In the genomic region with DNA sequence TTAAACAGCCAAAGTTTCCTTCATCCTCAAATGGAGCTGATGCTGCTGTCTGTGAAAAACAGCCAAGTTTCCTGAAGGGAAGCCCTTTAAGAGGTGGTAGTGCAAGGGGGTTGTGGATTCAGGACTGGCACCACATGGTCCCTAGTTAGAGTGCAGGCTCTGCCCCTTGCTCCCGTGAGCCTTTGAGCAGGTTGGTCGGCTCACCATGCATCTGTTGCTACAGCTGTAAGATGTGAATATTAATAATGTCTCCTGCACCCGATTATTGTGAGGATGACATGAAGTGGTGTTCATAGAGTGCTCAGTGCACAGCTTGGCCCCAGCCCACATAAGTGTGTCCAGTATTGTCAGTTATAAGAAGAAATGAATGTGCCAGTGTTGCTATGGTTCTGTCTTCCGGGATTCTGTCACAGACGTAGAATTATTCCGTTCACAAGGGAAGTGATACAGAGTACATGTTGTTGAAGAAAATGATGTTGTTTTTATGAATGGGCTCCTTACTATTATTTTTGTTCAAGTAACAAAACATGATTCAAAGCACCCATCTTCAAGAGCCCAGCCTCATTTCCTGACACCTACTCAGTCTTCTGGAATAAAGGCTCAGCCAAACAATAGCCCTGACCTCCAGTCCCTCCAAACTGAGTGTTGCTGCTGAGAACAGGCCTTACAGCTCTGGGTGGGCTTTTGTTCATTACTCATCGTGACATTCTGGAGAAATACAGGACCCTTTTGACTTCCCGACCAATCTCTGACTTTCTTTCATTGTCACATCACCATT, we compare ENCODE assay signal across 14 cellular contexts. TPM values are rescaled to one million over a fixed set of nuclear protein-coding genes. Genes with fewer than 3 reads are reported as not detected.
A peak's percentile ranks its signal among the peaks of the same experiment; 100 is the strongest.
DNase-seq lines count a peak whose midpoint lies in the region; ATAC-seq, FAIRE-seq and TF ChIP-seq lines count a peak whose summit lies in the region.
"Had no signal": no experiment of that assay in that cellular context is flagged by ENCODE, and none has a peak within 500 bp of the region (broad histone marks: within the 10 kb centered on the region; RNA-seq: fewer than 3 reads in every experiment).

No MANE protein-coding gene starts in this region.

- H3K36me3 ChIP-seq in astrocyte (ENCODE audit: insufficient read depth, low read length), result no peaks in the 10 kb centered on the region
- no peaks in the 10 kb centered on the region for H3K36me3 ChIP-seq in muscle layer of duodenum (ENCODE audit: control insufficient read depth in 1 of 2, insufficient read depth in 2 of 2, low read length in 2 of 2)
- no peaks in the 10 kb centered on the region for H3K36me3 ChIP-seq in thyroid gland

- H3K4me1 Mint-ChIP-seq in astrocyte (ENCODE audit: low read depth, unreplicated experiment), result peaks cover 22% of the 10 kb centered on the region

- no peak for ATAC-seq in HG03196 (IDR thresholded peaks at IDR 0.05; ENCODE audit: unreplicated experiment)
- ATAC-seq in GM21786 (IDR thresholded peaks at IDR 0.05; ENCODE audit: unreplicated experiment), result no peak
- ATAC-seq: left colon, WTC11 had no signal

- peak overlapping the region; percentile 38 for H3K4me2 ChIP-seq in astrocyte (ENCODE audit: low read length)

- intact Hi-C loops in thyroid gland (cut with DNase I), result no loop called here

- H3K27me3 ChIP-seq in astrocyte (ENCODE audit: insufficient read depth, low read length) (no peaks in the 10 kb centered on the region), muscle layer of duodenum (ENCODE audit: low read depth, low read length) (no peaks in the 10 kb centered on the region), thyroid gland (no peaks in the 10 kb centered on the region)

- peaks cover 31% of the 10 kb centered on the region for H3K4me1 ChIP-seq in astrocyte (ENCODE audit: insufficient read depth, low read length)
- H3K4me1 ChIP-seq in muscle layer of duodenum (ENCODE audit: control insufficient read depth in 1 of 2, insufficient read depth in 2 of 2, low read length in 2 of 2), result peaks cover 5 to 29% of the 10 kb centered on the region in 2 donors
- peaks cover 10 to 34% of the 10 kb centered on the region in 2 donors for H3K4me1 ChIP-seq in thyroid gland
- H3K4me1 ChIP-seq: Caco-2 had no signal

- TF ChIP-seq POLR2A in thyroid gland (IDR thresholded peaks at IDR 0.05), result no peak

- peaks cover 7% of the 10 kb centered on the region for H3K9me3 Mint-ChIP-seq in astrocyte (ENCODE audit: unreplicated experiment)
- H3K9me3 Mint-ChIP-seq: WTC11 had no signal

- H3K27ac ChIP-seq in astrocyte (ENCODE audit: low read depth, low read length), result peak overlapping the region; percentile 11
- H3K27ac ChIP-seq in muscle layer of duodenum (ENCODE audit: low read length), result peak overlapping the region; percentile 67
- peak overlapping the region in 2 of 3 donors; percentile 54 to 78 for H3K27ac ChIP-seq in thyroid gland
- H3K27ac ChIP-seq: SK-N-MC had no signal

- TF ChIP-seq CTCF in astrocyte (IDR thresholded peaks at IDR 0.05; ENCODE audit: insufficient read depth, low read depth, low read length), result no peak
- no peak for TF ChIP-seq CTCF in thyroid gland (IDR thresholded peaks at IDR 0.05)

- no peaks in the 10 kb centered on the region for H3K27me3 Mint-ChIP-seq in astrocyte (ENCODE audit: low read depth, unreplicated experiment)

- peaks cover 2% of the 10 kb centered on the region for H3K36me3 Mint-ChIP-seq in astrocyte (ENCODE audit: low read depth, unreplicated experiment)
- H3K36me3 Mint-ChIP-seq: WTC11 had no signal

- no peak overlapping the region for H3K4me3 ChIP-seq in astrocyte (ENCODE audit: insufficient read depth, low read depth, low read length)
- no peak overlapping the region for H3K4me3 ChIP-seq in muscle layer of duodenum (ENCODE audit: low read depth in 1 of 2, low read length in 2 of 2)
- no peak overlapping the region for H3K4me3 ChIP-seq in thyroid gland (replicated peaks in 1 of 3)
- H3K4me3 ChIP-seq: SK-N-MC had no signal

- no peak overlapping the region for H2AFZ ChIP-seq in astrocyte (ENCODE audit: low read depth, low read length)

- no peak for FAIRE-seq in astrocyte (lab: Jason Lieb, UNC)

- DNase-seq in NCI-H524 treated with DMSO at 0.1 percent for 48 hours (lab: John Stamatoyannopoulos, UW) (peak; percentile 32), astrocyte (ENCODE audit: low read depth) (no peak), thyroid gland (no peak), EL (no peak)
- DNase-seq: Caco-2; left colon; NCI-H1417; NCI-H748 treated with DMSO at 0.1 percent for 48 hours; stimulated activated CD4-positive, alpha-beta T cell treated with anti-CD3 and anti-CD28 coated beads, Interleukin-4, amount 100 ng/mL, for 24 hours had no signal

- H4K20me1 ChIP-seq in astrocyte (ENCODE audit: insufficient read depth, low read length), result no peaks in the 10 kb centered on the region

- peak overlapping the region; percentile 16 for H3K27ac Mint-ChIP-seq in astrocyte (ENCODE audit: unreplicated experiment)
- H3K27ac Mint-ChIP-seq: WTC11 had no signal

- H3K9ac ChIP-seq in astrocyte (ENCODE audit: low read length), result peak overlapping the region; percentile 13

- 77 to 85% methylated on average over 8 of the region's 8 CpGs for WGBS in thyroid gland, 2 donors

- no peak overlapping the region for H3K4me3 Mint-ChIP-seq in astrocyte (ENCODE audit: unreplicated experiment)
- H3K4me3 Mint-ChIP-seq: WTC11 had no signal

- H3K9me3 ChIP-seq in astrocyte (ENCODE audit: insufficient read depth, low read depth, low read length) (peaks cover 3% of the 10 kb centered on the region), muscle layer of duodenum (ENCODE audit: control insufficient read depth in 1 of 2, low read length in 2 of 2) (no peaks in the 10 kb centered on the region), thyroid gland (no peaks in the 10 kb centered on the region)
- H3K9me3 ChIP-seq: Caco-2 had no signal

- peaks cover 2% of the 10 kb centered on the region for H3K79me2 ChIP-seq in astrocyte (ENCODE audit: insufficient read depth, low read length)

RNA-seq across cellular contexts. Expression of gene PKIG, which starts 2.9 kb away (rescaled TPM):
- 27.8 and 30.1 TPM in 2 replicates for total RNA-seq in astrocyte
- 100 to 1,000 TPM; 108 to 145 (median 111) TPM for total RNA-seq in thyroid gland

RNA-seq across cellular contexts. Expression of gene SERINC3, which starts 57.6 kb away (rescaled TPM):
- total RNA-seq in astrocyte (94.3 and 107 TPM in 2 replicates), thyroid gland (100 to 1,000 TPM; 113 to 140 (median 137) TPM)

Comparison
In these comparisons a context has a peak if more than half of its experiments do, and no peak if none do; other contexts are left out.
1. H3K27ac ChIP-seq: peak in every context shown above with its lines; median percentile 67 in muscle layer of duodenum; 66 in thyroid gland; 11 in astrocyte.